In genomic region chr7:70092314-70093303, GRCh38 we compare ENCODE assay signal across 1 cellular context.
TF ChIP-seq lines count a peak whose summit lies in the region.

No MANE protein-coding gene starts in this region.

TF ChIP-seq in HEK293, 187 proteins besides CTCF, POLR2A, EP300 and RAD21 (continued from another document and continues in another):
- TF ChIP-seq ZNF404 (tag by site-specific recombination; IDR thresholded peaks at IDR 0.05) (no peak), ZNF140 (tag by site-specific recombination; IDR thresholded peaks at IDR 0.05) (no peak), AEBP2 (tag by site-specific recombination; IDR thresholded peaks at IDR 0.05; ENCODE audit: borderline replicate concordance) (no peak), ZNF658 (tag by site-specific recombination; IDR thresholded peaks at IDR 0.05) (no peak), ZNF169 (tag by site-specific recombination; IDR thresholded peaks at IDR 0.05) (no peak), PBX3 (CRISPR knock-in tag; IDR thresholded peaks at IDR 0.05) (no peak), ZNF600 (tag by site-specific recombination; IDR thresholded peaks at IDR 0.05) (peak; percentile 51; the same call in 1 of the 2 replicates), ZBTB48 (tag by site-specific recombination; IDR thresholded peaks at IDR 0.05) (no peak), TCF7L2 (IDR thresholded peaks at IDR 0.05; ENCODE audit: borderline replicate concordance, low read depth, low read length) (0 out of 2 replicates have a peak, but pooled peaks have one; percentile 76), ZNF701 (tag by site-specific recombination; IDR thresholded peaks at IDR 0.05) (no peak), ZSCAN23 (tag by site-specific recombination; IDR thresholded peaks at IDR 0.05) (peak; percentile 96), ZNF48 (tag by site-specific recombination; IDR thresholded peaks at IDR 0.05) (no peak), ELK4 (IDR thresholded peaks at IDR 0.05; ENCODE audit: borderline replicate concordance, low read depth, low read length) (no peak), ZFP69B (tag by site-specific recombination; IDR thresholded peaks at IDR 0.05) (peak; percentile 68), ZNF266 (tag by site-specific recombination; IDR thresholded peaks at IDR 0.05; ENCODE audit: low read depth) (no peak), PRDM6 (tag by site-specific recombination; IDR thresholded peaks at IDR 0.05) (peak; percentile 99), ZNF280C (tag by site-specific recombination; IDR thresholded peaks at IDR 0.05) (no peak), ZNF555 (tag by site-specific recombination; conservative IDR thresholded peaks at IDR 0.05) (no peak), ZNF350 (tag by site-specific recombination; IDR thresholded peaks at IDR 0.05) (no peak), GFI1B (tag by site-specific recombination; IDR thresholded peaks at IDR 0.05) (peak; percentile 97), MZF1 (tag by site-specific recombination; IDR thresholded peaks at IDR 0.05; ENCODE audit: borderline replicate concordance) (peak; percentile 53; the same call in 1 of the 2 replicates), ZNF560 (tag by site-specific recombination; IDR thresholded peaks at IDR 0.05; ENCODE audit: borderline replicate concordance) (no peak), ZFP37 (tag by site-specific recombination; IDR thresholded peaks at IDR 0.05) (no peak), KLF9 (tag by site-specific recombination; IDR thresholded peaks at IDR 0.05; ENCODE audit: low read depth) (peak; percentile 49; the same call in 1 of the 2 replicates), ZBTB17 (tag by site-specific recombination; IDR thresholded peaks at IDR 0.05) (peak; percentile 87), ZNF660 (tag by site-specific recombination; IDR thresholded peaks at IDR 0.05) (peak; percentile 86), ZNF398 (tag by site-specific recombination; IDR thresholded peaks at IDR 0.05) (peak; percentile 45; the same call in 1 of the 2 replicates), ZNF394 (tag by site-specific recombination; IDR thresholded peaks at IDR 0.05; ENCODE audit: borderline replicate concordance) (peak; percentile 88), HOXD13 (CRISPR knock-in tag; IDR thresholded peaks at IDR 0.05; ENCODE audit: borderline replicate concordance) (peak; percentile 97), ZNF792 (tag by site-specific recombination; IDR thresholded peaks at IDR 0.05) (no peak), HIC1 (tag by site-specific recombination; IDR thresholded peaks at IDR 0.05) (peak; percentile 85), ZBTB8A (tag by site-specific recombination; IDR thresholded peaks at IDR 0.05) (peak; percentile 79), GLIS1 (tag by site-specific recombination; IDR thresholded peaks at IDR 0.05) (peak; percentile 89), ZNF148 (tag by site-specific recombination; IDR thresholded peaks at IDR 0.05; ENCODE audit: borderline replicate concordance) (no peak), ZFHX2 (tag by site-specific recombination; conservative IDR thresholded peaks at IDR 0.05) (no peak), ZNF837 (tag by site-specific recombination; IDR thresholded peaks at IDR 0.05) (no peak), BCL11A (tag by site-specific recombination; IDR thresholded peaks at IDR 0.05; ENCODE audit: low read depth) (peak; percentile 98), ZNF521 (tag by site-specific recombination; IDR thresholded peaks at IDR 0.05) (no peak), ZNF843 (tag by site-specific recombination; IDR thresholded peaks at IDR 0.05) (peak; percentile 100), PRDM1 (tag by site-specific recombination; IDR thresholded peaks at IDR 0.05) (0 out of 2 replicates have a peak, but pooled peaks have one; percentile 38), ZNF2 (tag by site-specific recombination; IDR thresholded peaks at IDR 0.05) (peak; percentile 92), ZBTB11 (tag by site-specific recombination; conservative IDR thresholded peaks at IDR 0.05; ENCODE audit: low read depth) (0 out of 2 replicates have a peak, but pooled peaks have one; percentile 21), SCRT1 (tag by site-specific recombination; IDR thresholded peaks at IDR 0.05; ENCODE audit: borderline replicate concordance) (peak; percentile 94), ZNF37A (tag by site-specific recombination; IDR thresholded peaks at IDR 0.05) (no peak), ZNF585B (tag by site-specific recombination; IDR thresholded peaks at IDR 0.05) (no peak)
